Comparison of ENCODE assay signal across 8 cellular contexts in the genomic region with DNA sequence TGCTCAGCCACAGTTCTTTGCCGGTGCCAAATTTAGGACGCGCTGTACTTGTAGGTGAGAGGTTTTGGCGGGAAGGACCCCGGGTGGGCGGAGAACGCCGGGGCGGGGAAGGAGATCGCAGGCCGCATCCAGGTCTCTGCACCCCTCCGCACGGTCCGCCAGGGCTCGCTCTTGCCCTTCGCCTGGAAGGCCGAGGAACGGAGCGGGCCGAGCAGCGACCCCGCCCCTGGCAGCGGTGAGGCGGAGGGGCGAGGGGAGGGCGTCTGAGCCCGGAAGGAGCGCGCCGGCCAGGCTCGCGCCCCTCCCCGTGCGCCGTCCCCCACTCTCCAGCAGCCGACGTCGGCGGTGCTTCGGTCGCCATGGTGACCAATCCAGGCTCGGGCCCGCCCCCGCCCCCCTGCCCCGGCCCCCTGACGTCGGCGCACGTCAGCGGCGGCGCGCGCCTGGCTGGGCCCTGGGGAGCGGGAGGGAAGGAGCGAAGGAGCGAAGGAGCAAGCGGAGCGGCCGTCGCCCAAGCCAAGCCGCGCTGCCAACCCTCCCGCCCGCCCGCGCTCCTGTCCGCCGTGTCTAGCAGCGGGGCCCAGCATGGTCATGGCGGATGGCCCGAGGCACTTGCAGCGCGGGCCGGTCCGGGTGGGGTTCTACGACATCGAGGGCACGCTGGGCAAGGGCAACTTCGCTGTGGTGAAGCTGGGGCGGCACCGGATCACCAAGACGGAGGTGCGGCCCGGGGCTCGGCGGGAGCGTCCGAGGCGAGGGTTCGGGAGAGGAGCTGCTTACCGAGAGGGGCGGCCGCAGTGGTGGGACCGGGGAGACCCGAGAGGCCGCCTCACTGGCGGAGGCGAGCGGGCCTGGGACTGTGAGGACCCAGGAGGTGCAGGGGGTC. TPM values are rescaled to one million over a fixed set of nuclear protein-coding genes. Genes with fewer than 3 reads are reported as not detected.
DNase-seq lines count a peak whose midpoint lies in the region; ATAC-seq and TF ChIP-seq lines count a peak whose summit lies in the region.

A gene (plus strand): TSS at position 471 of the 886 bp plus-strand sequence. CDS start 115 bp downstream, at position 586.

- H3K4me3 Mint-ChIP-seq in HFFc6 = peak within 1 kb of the TSS; percentile 97

- peak; percentile 86 to 92 for ATAC-seq in activated naive CD4-positive, alpha-beta T cell treated with anti-CD3 and anti-CD28 coated beads, Interleukin-2, amount 50 U/mL, for 72 hours

- H3K4me3 ChIP-seq in SK-N-MC = peak within 1 kb of the TSS; percentile 90
- peak within 1 kb of the TSS; percentile 88 for H3K4me3 ChIP-seq in osteoblast (ENCODE audit: insufficient read depth, low read length)
- peak within 1 kb of the TSS; percentile 83 to 96 for H3K4me3 ChIP-seq in testis

- H3K36me3 ChIP-seq in SK-N-MC (ENCODE audit: insufficient read depth, low read length) (no peaks in the 10 kb centered on the region), osteoblast (ENCODE audit: insufficient read depth, low read length) (no peaks in the 10 kb centered on the region), testis (ENCODE audit: low read depth, missing control alignments) (no peaks in the 10 kb centered on the region)

- H3K4me1 ChIP-seq in osteoblast (ENCODE audit: insufficient read depth, low read length) (peaks cover 44% of the 10 kb centered on the region), testis (no peaks in the 10 kb centered on the region)

- peak within 1 kb of the TSS; percentile 95 for H3K4me2 ChIP-seq in osteoblast (ENCODE audit: insufficient read depth, low read length)

- peak within 1 kb of the TSS; percentile 98 for H2AFZ ChIP-seq in osteoblast (ENCODE audit: low read length)

- H3K9me3 ChIP-seq in SK-N-MC (ENCODE audit: low read depth, low read length) = no peaks in the 10 kb centered on the region
- no peaks in the 10 kb centered on the region for H3K9me3 ChIP-seq in osteoblast (ENCODE audit: low read depth, low read length)
- no peaks in the 10 kb centered on the region for H3K9me3 ChIP-seq in testis

- H3K27me3 ChIP-seq in osteoblast (ENCODE audit: insufficient read depth, low read length) (no peaks in the 10 kb centered on the region), testis (no peaks in the 10 kb centered on the region)

- peaks cover 4% of the 10 kb centered on the region; the same call in 1 of the 2 replicates for H3K36me3 Mint-ChIP-seq in HFFc6 (ENCODE audit: low read depth)
- H3K36me3 Mint-ChIP-seq in activated naive CD4-positive, alpha-beta T cell treated with anti-CD3 and anti-CD28 coated beads, Interleukin-2, amount 50 U/mL, for 72 hours = peaks cover 7 to 9% of the 10 kb centered on the region in 2 donors

- peak within 1 kb of the TSS; percentile 76; the same call in 1 of the 2 replicates for H3K27ac ChIP-seq in SK-N-MC
- peak within 1 kb of the TSS; percentile 94 for H3K27ac ChIP-seq in osteoblast (ENCODE audit: low read depth, low read length)
- H3K27ac ChIP-seq in testis = peak within 1 kb of the TSS; percentile 96 to 98

- H3K9ac ChIP-seq in SK-N-MC (ENCODE audit: insufficient read length) = peak within 1 kb of the TSS; percentile 84

- H3K79me2 ChIP-seq in osteoblast (ENCODE audit: insufficient read depth, low read length) = peaks cover 46% of the 10 kb centered on the region

- TF ChIP-seq CTCF in GM10248 (IDR thresholded peaks at IDR 0.05; ENCODE audit: control extremely low read depth, extremely low read depth, low read depth, missing control alignments) (peak; percentile 95), HFFc6 (IDR thresholded peaks at IDR 0.05) (peak; percentile 85), osteoblast (IDR thresholded peaks at IDR 0.05; ENCODE audit: extremely low read depth, low read depth, low read length) (peak; percentile 84), testis (IDR thresholded peaks at IDR 0.05) (peak; percentile 74 to 91 (median 81))

- CTCF ChIA-PET in GM10248 (lab: Yijun Ruan, JAX) = interaction anchor here (0.9 to 5.5 kb wide), 11 partner anchors 10 to 247 kb away, joined by 3 to 54 read pairs (median 4); no protein-coding TSS in a partner anchor

- peak within 1 kb of the TSS; percentile 94 for H3K27ac Mint-ChIP-seq in HFFc6
- H3K27ac Mint-ChIP-seq in activated naive CD4-positive, alpha-beta T cell treated with anti-CD3 and anti-CD28 coated beads, Interleukin-2, amount 50 U/mL, for 72 hours = peak within 1 kb of the TSS; percentile 83 to 94

- H4K20me1 ChIP-seq in osteoblast (ENCODE audit: insufficient read depth, low read length) = peaks cover 10% of the 10 kb centered on the region

- 0 to 1% methylated on average over 30 to 51 of the region's 100 CpGs for WGBS in testis, 2 donors

- no peaks in the 10 kb centered on the region for H3K27me3 Mint-ChIP-seq in HFFc6 (ENCODE audit: insufficient read depth)

- peaks cover 55% of the 10 kb centered on the region for H3K4me1 Mint-ChIP-seq in HFFc6 (ENCODE audit: low read depth)

- no peaks in the 10 kb centered on the region for H3K9me3 Mint-ChIP-seq in HFFc6
- H3K9me3 Mint-ChIP-seq in activated naive CD4-positive, alpha-beta T cell treated with anti-CD3 and anti-CD28 coated beads, Interleukin-2, amount 50 U/mL, for 72 hours = no peaks in the 10 kb centered on the region

- intact Hi-C loops in testis (cut with DNase I; ENCODE audit: low total_unique reads) = loop anchor here (5.0 kb wide), 1 partner anchor 170 kb away; no protein-coding TSS in a partner anchor

- TF ChIP-seq POLR2A in testis (IDR thresholded peaks at IDR 0.05) = peak; percentile 17

- DNase-seq in GM10248 (ENCODE audit: extremely low spot score) (peak; percentile 97), HFFc6 (peak; percentile 91), MV-4-11 (lab: John Stamatoyannopoulos, UW) (peak; percentile 85), SK-N-MC (ENCODE audit: low read depth, low spot score) (no peak), glomerular visceral epithelial cell (ENCODE audit: extremely low spot score) (peak; percentile 97), osteoblast (ENCODE audit: insufficient read length, low spot score, missing footprints) (peak; percentile 95), testis (peak; percentile 94)
- DNase-seq in activated naive CD4-positive, alpha-beta T cell treated with anti-CD3 and anti-CD28 coated beads, Interleukin-2, amount 50 U/mL, for 72 hours (ENCODE audit: low spot score in 2 of 2) = peak; percentile 87 to 91

- POLR2A ChIA-PET in GM10248 (lab: Yijun Ruan, JAX) = no interaction called here

RNA-seq across cellular contexts. Expression of the gene that starts here (rescaled TPM):
- 10 to 100 TPM; 15.4 to 25.5 (median 18.0) TPM for total RNA-seq in HFFc6 (2021; fragmentation: NEBNext Ultra II Directional; extraction: Animal tissue kit (Norgen Biotek cat#: 25700))
- total RNA-seq in activated naive CD4-positive, alpha-beta T cell treated with anti-CD3 and anti-CD28 coated beads, Interleukin-2, amount 50 U/mL, for 72 hours = 1 to 10 TPM; 2.9 to 6.1 TPM
- total RNA-seq in osteoblast = 17.7 and 18.3 TPM in 2 replicates
- total RNA-seq in testis = 1 to 10 TPM; 7.6 to 8.9 TPM
- polyA plus RNA-seq in testis (ENCODE audit: insufficient read depth, low read depth, low replicate concordance) = 9.8 TPM
